8 cellular contexts compared by ENCODE assay signal in genomic region chr17:51118330-51119195, GRCh38. TPM values are rescaled to one million over a fixed set of nuclear protein-coding genes. Genes with fewer than 3 reads are reported as not detected.
DNase-seq lines count a peak whose midpoint lies in the region; ATAC-seq, FAIRE-seq and TF ChIP-seq lines count a peak whose summit lies in the region.

No MANE protein-coding gene starts in this region.

- intact Hi-C loops in Panc1 (cut with micrococcal nuclease; ENCODE audit: unreplicated experiment): loop anchor here (1.0 kb wide), 1 partner anchor 35 kb away; the partner anchor contains the start of gene NME1
- intact Hi-C loops in sigmoid colon (cut with DNase I): no loop called here

- ATAC-seq in Panc1: no peak

- no peak for TF ChIP-seq EP300 in sigmoid colon (IDR thresholded peaks at IDR 0.05)

- TSS peak; percentile 77 for BruUV-seq in Panc1 (replicated peaks; lab: Mats Ljungman, UMichigan)

- H3K27me3 ChIP-seq in Panc1 (ENCODE audit: control insufficient read depth, insufficient read depth, low read length): no peaks in the 10 kb centered on the region
- H3K27me3 ChIP-seq in sigmoid colon: no peaks in the 10 kb centered on the region

- CTCF ChIA-PET in Panc1 (lab: Charles Lee): interaction anchor here (0.7 to 1.0 kb wide), 3 partner anchors 36 to 913 kb away, joined by 4 to 10 read pairs (median 5); no protein-coding TSS in a partner anchor

- TF ChIP-seq CTCF in Panc1 (IDR thresholded peaks at IDR 0.05): no peak
- no peak for TF ChIP-seq CTCF in fibroblast of pulmonary artery (IDR thresholded peaks at IDR 0.05; ENCODE audit: low read length, missing control alignments)
- no peak for TF ChIP-seq CTCF in sigmoid colon (IDR thresholded peaks at IDR 0.05)

- 14 to 48% methylated on average over 14 of the region's 14 CpGs for WGBS in sigmoid colon, 2 donors

- H3K4me3 ChIP-seq in Panc1 (ENCODE audit: low read depth in 2 of 2, low read length in 2 of 2) (peak overlapping the region; percentile 66 to 84), fibroblast of pulmonary artery (replicated peaks; ENCODE audit: low read depth, low read length) (peak overlapping the region; percentile 95), sigmoid colon (peak overlapping the region in 2 of 4 donors; percentile 97 to 99)

- H3K27ac ChIP-seq in Panc1 (ENCODE audit: low read length) (0 out of 2 replicates have a peak overlapping the region, but pooled peaks have one; percentile 8), sigmoid colon (peak overlapping the region; percentile 98 to 100 (median 100))

- POLR2A ChIA-PET in Panc1 (lab: Charles Lee): interaction anchor here (0.6 to 0.7 kb wide), 2 partner anchors 40 to 53 kb away, joined by 4 to 8 read pairs; no protein-coding TSS in a partner anchor

- H3K4me1 ChIP-seq in Panc1 (ENCODE audit: control insufficient read depth, insufficient read depth, low read length): peaks cover 27% of the 10 kb centered on the region
- H3K4me1 ChIP-seq in sigmoid colon: peaks cover 0 to 43% (median 29%) of the 10 kb centered on the region in 4 donors

- no peak for TF ChIP-seq POLR2A in sigmoid colon (IDR thresholded peaks at IDR 0.05)

- DNase-seq in AML-193 (lab: John Stamatoyannopoulos, UW): peak; percentile 38 to 41
- peak; percentile 48 for DNase-seq in HT-29 (ENCODE audit: low spot score)
- DNase-seq in Panc1 (ENCODE audit: low read depth, low spot score): no peak
- no peak for DNase-seq in fibroblast of pulmonary artery (ENCODE audit: low read depth)
- DNase-seq in sigmoid colon: peak; percentile 75
- DNase-seq in stimulated activated CD8-positive, alpha-beta memory T cell treated with anti-CD3 and anti-CD28 coated beads, Interleukin-4, amount 100 ng/mL, for 48 hours: no peak
- DNase-seq in LoVo (ENCODE audit: low spot score): no peak
- no peak for DNase-seq in HTR-8/SVneo (ENCODE audit: insufficient read length, low spot score)

- H3K9me3 ChIP-seq in Panc1 (ENCODE audit: control insufficient read depth, insufficient read depth, low read depth, low read length): no peaks in the 10 kb centered on the region
- H3K9me3 ChIP-seq in sigmoid colon: no peaks in the 10 kb centered on the region

- H3K36me3 ChIP-seq in Panc1 (ENCODE audit: control insufficient read depth, insufficient read depth, low read length) (peaks cover 7% of the 10 kb centered on the region; the same call in 1 of the 2 replicates), sigmoid colon (no peaks in the 10 kb centered on the region)

- FAIRE-seq in HTR-8/SVneo (lab: Jason Lieb, UNC): no peak

- in situ Hi-C loops in Panc1 (cut with HindIII; ENCODE audit: low pct_unique_long_range_greater_than_20kb, low sequenced_read_pairs): no loop called here

RNA-seq across cellular contexts. Expression of gene SPAG9, which starts 2.1 kb away (rescaled TPM):
- total RNA-seq in HT-29 (2014; rRNA removed; shearing (Covaris generic)): 25.9 and 27.0 TPM in 2 replicates
- total RNA-seq in Panc1 (2021; ENCODE audit: unreplicated experiment): 144 TPM
- polyA plus RNA-seq in Panc1 (2012; ENCODE audit: insufficient read length): 55.3 TPM
- 10 to 100 TPM; 74.3 to 79.9 (median 77.0) TPM for total RNA-seq in sigmoid colon
- 10 to 100 TPM; 21.6 to 39.8 (median 29.8) TPM for polyA plus RNA-seq in sigmoid colon

RNA-seq across cellular contexts. Expression of gene NME1, which starts 34.8 kb away (rescaled TPM):
- 237 and 256 TPM in 2 replicates for total RNA-seq in HT-29 (2014; rRNA removed; shearing (Covaris generic))
- total RNA-seq in Panc1 (2021; ENCODE audit: unreplicated experiment) (345 TPM), sigmoid colon (10 to 100 TPM; 12.5 to 37.7 (median 17.4) TPM)
- polyA plus RNA-seq in Panc1 (2012; ENCODE audit: insufficient read length): 213 TPM
- 100 to 1,000 TPM in 1 of 3 donors, 10 to 100 TPM in 2; 37.8 to 153 (median 59.2) TPM for polyA plus RNA-seq in sigmoid colon

RNA-seq across cellular contexts. Expression of gene NME2, which starts 47.6 kb away (rescaled TPM):
- total RNA-seq in HT-29 (2014; rRNA removed; shearing (Covaris generic)): 838 and 869 TPM in 2 replicates
- total RNA-seq in Panc1 (2021; ENCODE audit: unreplicated experiment) (1,280 TPM), sigmoid colon (100 to 1,000 TPM; 443 to 532 (median 524) TPM)
- polyA plus RNA-seq in Panc1 (2012; ENCODE audit: insufficient read length): 1,545 TPM
- 100 to 1,000 TPM; 796 to 957 (median 812) TPM for polyA plus RNA-seq in sigmoid colon

Comparison
In these comparisons a context has a peak if more than half of its experiments do, and no peak if none do; other contexts are left out.
1. DNase-seq: peak in AML-193 (2 of 2), HT-29 (single experiment) and sigmoid colon (single experiment); none in Panc1 (single experiment), fibroblast of pulmonary artery (single experiment), stimulated activated CD8-positive, alpha-beta memory T cell treated with anti-CD3 and anti-CD28 coated beads, Interleukin-4, amount 100 ng/mL, for 48 hours (single experiment), LoVo (single experiment) and HTR-8/SVneo (single experiment).